ENCODE assay signal across 8 cellular contexts in the genomic region with DNA sequence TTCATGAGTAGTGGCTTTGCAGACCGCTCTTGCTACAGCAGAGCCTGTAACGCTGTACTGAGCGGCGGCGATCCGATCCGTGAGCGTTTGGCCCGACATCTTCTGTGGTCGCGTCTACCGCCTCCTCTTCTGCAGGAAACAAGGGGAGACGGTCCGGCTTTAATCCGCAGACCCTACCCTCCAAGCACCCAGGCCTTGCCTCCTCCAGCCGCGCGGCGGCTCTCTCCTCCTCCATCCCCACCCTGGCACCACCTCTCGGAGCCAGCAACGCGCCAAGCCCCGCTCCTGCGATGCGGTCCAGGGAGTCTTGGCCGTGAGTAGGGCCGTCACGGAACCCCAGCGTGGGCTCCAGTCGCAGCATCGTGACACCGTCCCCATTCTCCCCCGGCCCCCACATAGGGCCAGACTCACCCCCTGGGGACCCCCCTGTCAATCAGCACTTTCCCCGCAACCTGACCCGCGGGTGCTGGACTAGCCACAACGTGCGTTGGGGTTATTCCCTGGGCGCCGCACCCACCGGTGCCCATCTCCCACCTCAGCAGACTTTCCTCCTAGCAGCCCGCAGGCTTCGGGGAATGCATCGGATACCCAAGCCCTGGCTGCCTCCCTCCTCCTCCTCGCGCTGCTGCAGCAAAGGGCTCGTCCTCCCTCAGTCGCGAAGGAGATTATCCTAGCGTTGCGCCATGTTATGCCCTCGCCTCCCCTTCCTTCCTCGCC. TPM values are rescaled to one million over a fixed set of nuclear protein-coding genes. Genes with fewer than 3 reads are reported as not detected.
DNase-seq lines count a peak whose midpoint lies in the region; ATAC-seq and TF ChIP-seq lines count a peak whose summit lies in the region.

No MANE protein-coding gene starts in this region.

- TF ChIP-seq POLR2A in gastrocnemius medialis (IDR thresholded peaks at IDR 0.05), result no peak

- no peak overlapping the region for H3K27ac ChIP-seq in SJSA1
- no peak overlapping the region for H3K27ac ChIP-seq in gastrocnemius medialis

- CTCF ChIA-PET in activated naive CD4-positive, alpha-beta T cell treated with anti-CD3 and anti-CD28 coated beads, Interleukin-2, amount 10 ng/mL, durations not matched to agents 7 days and 5 days (lab: Charles Lee), result no interaction called here

- H3K36me3 ChIP-seq in SJSA1 (no peaks in the 10 kb centered on the region), gastrocnemius medialis (no peaks in the 10 kb centered on the region)

- ATAC-seq in GM18868 (IDR thresholded peaks at IDR 0.05; ENCODE audit: unreplicated experiment) (peak; percentile 9), left cardiac atrium (peak; percentile 14 to 38), gastrocnemius medialis (no peak), GM21360 (IDR thresholded peaks at IDR 0.05; ENCODE audit: unreplicated experiment) (no peak)
- no peak for ATAC-seq in naive thymus-derived CD8-positive, alpha-beta T cell

- peaks cover 7 to 28% (median 14%) of the 10 kb centered on the region in 9 donors for H3K9me3 Mint-ChIP-seq in naive thymus-derived CD8-positive, alpha-beta T cell
- H3K9me3 Mint-ChIP-seq in activated naive CD4-positive, alpha-beta T cell treated with anti-CD3 and anti-CD28 coated beads, Interleukin-2, amount 10 ng/mL, durations not matched to agents 7 days and 5 days, result no peaks in the 10 kb centered on the region

- H3K9me3 ChIP-seq in SJSA1 (replicated peaks), result no peaks in the 10 kb centered on the region; the same call in 1 of the 2 replicates
- no peaks in the 10 kb centered on the region for H3K9me3 ChIP-seq in gastrocnemius medialis

- no peak for TF ChIP-seq CTCF in gastrocnemius medialis (IDR thresholded peaks at IDR 0.05 in 4 of 5, conservative IDR thresholded peaks at IDR 0.05 in 1 of 5)

- peak overlapping the region in 3 of 10 donors; percentile 7 to 35 (median 19) for H3K4me3 Mint-ChIP-seq in naive thymus-derived CD8-positive, alpha-beta T cell
- H3K4me3 Mint-ChIP-seq in activated naive CD4-positive, alpha-beta T cell treated with anti-CD3 and anti-CD28 coated beads, Interleukin-2, amount 10 ng/mL, durations not matched to agents 7 days and 5 days, result no peak overlapping the region

- DNase-seq in SJSA1 (ENCODE audit: low read depth in 1 of 2, low spot score in 2 of 2) (no peak), left cardiac atrium (no peak), gastrocnemius medialis (no peak), GDM1 (lab: John Stamatoyannopoulos, UW) (no peak)
- no peak for DNase-seq in naive thymus-derived CD8-positive, alpha-beta T cell
- no peak for DNase-seq in activated naive CD4-positive, alpha-beta T cell treated with anti-CD3 and anti-CD28 coated beads, Interleukin-2, amount 10 ng/mL, durations not matched to agents 7 days and 5 days

- H3K27ac Mint-ChIP-seq in naive thymus-derived CD8-positive, alpha-beta T cell, result no peak overlapping the region
- H3K27ac Mint-ChIP-seq in activated naive CD4-positive, alpha-beta T cell treated with anti-CD3 and anti-CD28 coated beads, Interleukin-2, amount 10 ng/mL, durations not matched to agents 7 days and 5 days, result no peak overlapping the region

- H3K27me3 ChIP-seq in SJSA1 (replicated peaks), result peaks cover 50% of the 10 kb centered on the region
- peaks cover 24 to 48% (median 40%) of the 10 kb centered on the region in 3 donors for H3K27me3 ChIP-seq in gastrocnemius medialis

- intact Hi-C loops in left cardiac atrium (cut with DNase I), result no loop called here
- intact Hi-C loops in gastrocnemius medialis (cut with DNase I; ENCODE audit: low total_unique reads), result no loop called here

- H3K4me1 ChIP-seq in SJSA1 (replicated peaks) (peaks cover 13% of the 10 kb centered on the region), gastrocnemius medialis (no peaks in the 10 kb centered on the region)

- peaks cover 6 to 12% (median 6%) of the 10 kb centered on the region in 3 donors for H3K36me3 Mint-ChIP-seq in naive thymus-derived CD8-positive, alpha-beta T cell
- H3K36me3 Mint-ChIP-seq in activated naive CD4-positive, alpha-beta T cell treated with anti-CD3 and anti-CD28 coated beads, Interleukin-2, amount 10 ng/mL, durations not matched to agents 7 days and 5 days, result no peaks in the 10 kb centered on the region

- H3K27me3 Mint-ChIP-seq in naive thymus-derived CD8-positive, alpha-beta T cell, result peaks cover 21 to 63% (median 34%) of the 10 kb centered on the region in 5 donors
- peaks cover 37% of the 10 kb centered on the region for H3K27me3 Mint-ChIP-seq in activated naive CD4-positive, alpha-beta T cell treated with anti-CD3 and anti-CD28 coated beads, Interleukin-2, amount 10 ng/mL, durations not matched to agents 7 days and 5 days

- in situ Hi-C loops in gastrocnemius medialis (cut with MboI; ENCODE audit: low sequenced_read_pairs in 4 of 4), result no loop called here

- POLR2A ChIA-PET in naive thymus-derived CD8-positive, alpha-beta T cell (lab: Charles Lee), result no interaction called here

- H3K4me3 ChIP-seq in SJSA1 (peak overlapping the region; percentile 31), gastrocnemius medialis (peak overlapping the region; percentile 49 to 53 (median 50))

- H3K4me1 Mint-ChIP-seq in naive thymus-derived CD8-positive, alpha-beta T cell, result peaks cover 2 to 5% (median 3%) of the 10 kb centered on the region in 4 donors
- no peaks in the 10 kb centered on the region for H3K4me1 Mint-ChIP-seq in activated naive CD4-positive, alpha-beta T cell treated with anti-CD3 and anti-CD28 coated beads, Interleukin-2, amount 10 ng/mL, durations not matched to agents 7 days and 5 days

RNA-seq across cellular contexts. Expression of gene SNAP91, which starts 0.9 kb away (rescaled TPM):
- not detected in 2 replicates for total RNA-seq in SJSA1 (2014; rRNA removed; shearing (Covaris generic))
- total RNA-seq in left cardiac atrium (under 1 TPM in 1 of 2 donors, not detected in 1; 0.52 TPM), gastrocnemius medialis (under 1 TPM in 1 of 4 donors, not detected in 3; 0.13 TPM)
- total RNA-seq in naive thymus-derived CD8-positive, alpha-beta T cell, result not detected
- not detected for polyA plus RNA-seq in naive thymus-derived CD8-positive, alpha-beta T cell

Comparison
In these comparisons a context has a peak if more than half of its experiments do, and no peak if none do; other contexts are left out.
1. ATAC-seq: peak in GM18868 (single experiment) and left cardiac atrium (2 of 2); none in gastrocnemius medialis (0 of 2), naive thymus-derived CD8-positive, alpha-beta T cell (0 of 2) and GM21360 (single experiment).